21 cellular contexts compared by ENCODE assay signal in genomic region chr6:120947111-120947510, GRCh38.
A peak's percentile ranks its signal among the peaks of the same experiment; 100 is the strongest.
DNase-seq lines count a peak whose midpoint lies in the region; ATAC-seq, FAIRE-seq and TF ChIP-seq lines count a peak whose summit lies in the region.
"Had no signal": no experiment of that assay in that cellular context is flagged by ENCODE, and none has a peak within 500 bp of the region (broad histone marks: within the 10 kb centered on the region; RNA-seq: fewer than 3 reads in every experiment).

No MANE protein-coding gene starts in this region.

- TF ChIP-seq POLR2A in HepG2 (IDR thresholded peaks at IDR 0.05; ENCODE audit: insufficient read depth in 1 of 2, low read depth in 2 of 2, low read length in 2 of 2) = no peak
- no peak for TF ChIP-seq POLR2A in right lobe of liver (IDR thresholded peaks at IDR 0.05)
- TF ChIP-seq POLR2A in vagina (IDR thresholded peaks at IDR 0.05) = no peak

- H3K27me3 ChIP-seq in liver (ENCODE audit: control insufficient read depth in 4 of 4, insufficient read depth in 4 of 4, low read length in 3 of 4) = no peaks in the 10 kb centered on the region
- H3K27me3 ChIP-seq in HepG2 (ENCODE audit: control insufficient read depth in 1 of 2, insufficient read depth in 2 of 2, low read length in 2 of 2) = no peaks in the 10 kb centered on the region
- H3K27me3 ChIP-seq in right lobe of liver = no peaks in the 10 kb centered on the region
- no peaks in the 10 kb centered on the region for H3K27me3 ChIP-seq in small intestine (ENCODE audit: control insufficient read depth in 2 of 2, insufficient read depth in 2 of 2, low read length in 2 of 2)
- no peaks in the 10 kb centered on the region for H3K27me3 ChIP-seq in vagina
- H3K27me3 ChIP-seq: BLaER1 had no signal

- no peaks in the 10 kb centered on the region for H3K9me3 ChIP-seq in liver (ENCODE audit: control insufficient read depth in 4 of 4, low read length in 3 of 4)
- H3K9me3 ChIP-seq in HepG2 (ENCODE audit: low read length) = no peaks in the 10 kb centered on the region
- H3K9me3 ChIP-seq in right lobe of liver = no peaks in the 10 kb centered on the region
- H3K9me3 ChIP-seq in small intestine (ENCODE audit: control insufficient read depth, low read depth) = no peaks in the 10 kb centered on the region
- H3K9me3 ChIP-seq in vagina = no peaks in the 10 kb centered on the region
- H3K9me3 ChIP-seq: BLaER1, Caco-2 had no signal

- no peak for TF ChIP-seq EP300 in HepG2 (IDR thresholded peaks at IDR 0.05; ENCODE audit: low read depth in 2 of 2, low read length in 2 of 2)
- TF ChIP-seq EP300 in HepG2 (CRISPR knock-in tag; IDR thresholded peaks at IDR 0.05; ENCODE audit: borderline replicate concordance) = no peak

- FAIRE-seq in HepG2 (lab: Jason Lieb, UNC) = no peak
- FAIRE-seq in small intestine (lab: Jason Lieb, UNC) = peak; percentile 49
- FAIRE-seq: A204.1, GM12878 had no signal

- H3K27me3 Mint-ChIP-seq in nephron progenitor cell (ENCODE audit: low read depth, poor library complexity) = no peaks in the 10 kb centered on the region
- H3K27me3 Mint-ChIP-seq: B cell; CD4-positive, CD25-positive, alpha-beta regulatory T cell had no signal

- peaks cover 0 to 7% (median 0%) of the 10 kb centered on the region in 4 donors for H3K4me1 ChIP-seq in liver (ENCODE audit: control insufficient read depth in 4 of 4, insufficient read depth in 4 of 4, low read length in 3 of 4)
- no peaks in the 10 kb centered on the region for H3K4me1 ChIP-seq in HepG2 (ENCODE audit: insufficient read depth, low read length)
- peaks cover 0 to 11% (median 0%) of the 10 kb centered on the region in 4 donors for H3K4me1 ChIP-seq in right lobe of liver
- no peaks in the 10 kb centered on the region for H3K4me1 ChIP-seq in small intestine (ENCODE audit: control insufficient read depth in 2 of 2, insufficient read depth in 1 of 2, low read depth in 1 of 2, low read length in 1 of 2)
- no peaks in the 10 kb centered on the region for H3K4me1 ChIP-seq in vagina
- H3K4me1 ChIP-seq: BLaER1 had no signal

- intact Hi-C loops in HepG2 (cut with micrococcal nuclease; ENCODE audit: unreplicated experiment) = no loop called here
- intact Hi-C loops in right lobe of liver (cut with DNase I) = no loop called here
- intact Hi-C loops in vagina (cut with DNase I) = no loop called here

- H3K36me3 ChIP-seq in liver (ENCODE audit: control insufficient read depth in 4 of 4, insufficient read depth in 3 of 4, low read depth in 1 of 4, low read length in 3 of 4) = no peaks in the 10 kb centered on the region
- H3K36me3 ChIP-seq in HepG2 (replicated peaks in 1 of 2; ENCODE audit: control insufficient read depth in 1 of 2, insufficient read depth in 2 of 2, low read length in 2 of 2) = no peaks in the 10 kb centered on the region
- H3K36me3 ChIP-seq in right lobe of liver = no peaks in the 10 kb centered on the region
- H3K36me3 ChIP-seq in small intestine (ENCODE audit: control insufficient read depth in 2 of 2, insufficient read depth in 2 of 2, low read length in 2 of 2) = no peaks in the 10 kb centered on the region
- no peaks in the 10 kb centered on the region for H3K36me3 ChIP-seq in vagina
- H3K36me3 ChIP-seq: BLaER1 had no signal

- H3K27ac ChIP-seq in liver (ENCODE audit: low read depth in 1 of 2, low read length in 2 of 2) = no peak overlapping the region
- H3K27ac ChIP-seq in HepG2 (ENCODE audit: extremely low read length, insufficient read depth, low read length) = no peak overlapping the region
- H3K27ac ChIP-seq in right lobe of liver = peak overlapping the region in 1 of 3 donors; percentile 6
- no peak overlapping the region for H3K27ac ChIP-seq in small intestine (ENCODE audit: low read depth in 1 of 2, low read length in 1 of 2)
- H3K27ac ChIP-seq in vagina = no peak overlapping the region
- H3K27ac ChIP-seq: 22Rv1, BLaER1, C4-2B had no signal

- H3K4me3 ChIP-seq in liver (ENCODE audit: low read depth in 1 of 3, low read length in 3 of 3) = no peak overlapping the region
- H3K4me3 ChIP-seq in HepG2 (replicated peaks in 1 of 3; ENCODE audit: insufficient read depth in 1 of 3, low read depth in 2 of 3, low read length in 3 of 3) = no peak overlapping the region
- H3K4me3 ChIP-seq in right lobe of liver = no peak overlapping the region
- no peak overlapping the region for H3K4me3 ChIP-seq in small intestine (ENCODE audit: low read depth in 1 of 2, low read length in 2 of 2)
- H3K4me3 ChIP-seq in vagina = no peak overlapping the region
- H3K4me3 ChIP-seq: BLaER1, GM12878, GM23338 had no signal

- H3K4me3 Mint-ChIP-seq in nephron progenitor cell = no peak overlapping the region
- H3K4me3 Mint-ChIP-seq: B cell; CD4-positive, CD25-positive, alpha-beta regulatory T cell; CD8-positive, alpha-beta T cell; GM23338; H9 had no signal

- DNase-seq in HepG2 (ENCODE audit: low spot score) (no peak), right lobe of liver (no peak), small intestine (no peak), vagina (ENCODE audit: extremely low spot score in 2 of 2) (no peak), nephron progenitor cell (no peak)
- DNase-seq: Caco-2; CD4-positive, CD25-positive, alpha-beta regulatory T cell; CD8-positive, alpha-beta T cell; DMS79; EL; GDM1; H9 had no signal

- TF ChIP-seq RAD21 in liver (IDR thresholded peaks at IDR 0.05) (no peak), HepG2 (CRISPR knock-in tag; IDR thresholded peaks at IDR 0.05) (no peak)

- POLR2A ChIA-PET in HepG2 (lab: Yijun Ruan, JAX) = no interaction called here

- H2AFZ ChIP-seq in HepG2 (ENCODE audit: low read length) = no peak overlapping the region
- H2AFZ ChIP-seq: GM23338 had no signal

- CTCF ChIA-PET in HepG2 (lab: Yijun Ruan, JAX; ENCODE audit: low intra/inter-chr PET ratio, low total read pairs) = no interaction called here

- ATAC-seq in HepG2 = no peak
- ATAC-seq in right lobe of liver = peak; percentile 65 to 86 (median 78)
- ATAC-seq: CD8-positive, alpha-beta T cell; GM12878; GM23338; HCT116 had no signal

- no peaks in the 10 kb centered on the region for H3K4me1 Mint-ChIP-seq in nephron progenitor cell
- H3K4me1 Mint-ChIP-seq: CD4-positive, CD25-positive, alpha-beta regulatory T cell; GM23338; H9 had no signal

- H3K9me3 Mint-ChIP-seq in nephron progenitor cell = no peaks in the 10 kb centered on the region
- H3K9me3 Mint-ChIP-seq: CD8-positive, alpha-beta T cell; GM23338; H9 had no signal

- no TSS peak for BruUV-seq in HepG2 (replicated peaks; lab: Mats Ljungman, UMichigan)

- no peaks in the 10 kb centered on the region for H4K20me1 ChIP-seq in HepG2 (ENCODE audit: insufficient read depth, low read length)
- H4K20me1 ChIP-seq: BLaER1 had no signal

- H3K4me2 ChIP-seq in HepG2 (ENCODE audit: low read depth, low read length) = no peak overlapping the region
- H3K4me2 ChIP-seq: BLaER1, GM23338 had no signal

- TF ChIP-seq CTCF in liver (IDR thresholded peaks at IDR 0.05; ENCODE audit: low read depth, low read length, missing input control) = no peak
- TF ChIP-seq CTCF in HepG2 (CRISPR knock-in tag; IDR thresholded peaks at IDR 0.05) = no peak
- TF ChIP-seq CTCF in right lobe of liver (IDR thresholded peaks at IDR 0.05) = no peak
- no peak for TF ChIP-seq CTCF in vagina (IDR thresholded peaks at IDR 0.05)
- no peak for TF ChIP-seq CTCF in nephron progenitor cell (IDR thresholded peaks at IDR 0.05)

- 0% methylated on average over 1 of the region's 1 CpG for WGBS in liver
- WGBS in HepG2 (ENCODE audit: low lambda C conversion rate) = 3% methylated on average over 1 of the region's 1 CpG
- WGBS in right lobe of liver (ENCODE audit: insufficient coverage, low coverage, low lambda C conversion rate, missing lambda C conversion rate) = 0% methylated on average over 1 of the region's 1 CpG
- 0% methylated on average over 1 of the region's 1 CpG for WGBS in small intestine, 3 donors

- H3K79me2 ChIP-seq in HepG2 (ENCODE audit: insufficient read depth, low read length) = no peaks in the 10 kb centered on the region

- H3K27ac Mint-ChIP-seq in nephron progenitor cell = no peak overlapping the region
- H3K27ac Mint-ChIP-seq: B cell; CD4-positive, CD25-positive, alpha-beta regulatory T cell; CD8-positive, alpha-beta T cell; GM23338; H9 had no signal

- H3K36me3 Mint-ChIP-seq in nephron progenitor cell (ENCODE audit: low read depth) = no peaks in the 10 kb centered on the region
- H3K36me3 Mint-ChIP-seq: CD4-positive, CD25-positive, alpha-beta regulatory T cell; CD8-positive, alpha-beta T cell had no signal

- in situ Hi-C loops in HepG2 (cut with HindIII; ENCODE audit: extremely low pct_ligation_motif_present, low pct_unique_long_range_greater_than_20kb) = no loop called here

- no peak overlapping the region for H3K9ac ChIP-seq in liver (ENCODE audit: low read depth in 1 of 2, low read length in 2 of 2)
- no peak overlapping the region for H3K9ac ChIP-seq in HepG2 (ENCODE audit: insufficient read depth, low read depth, low read length)
- H3K9ac ChIP-seq: BLaER1 had no signal

TF ChIP-seq in liver, 16 proteins besides CTCF, POLR2A, EP300 and RAD21 (continues in another document):
- peak; percentile 27 for TF ChIP-seq YY1 (IDR thresholded peaks at IDR 0.05)
- TF ChIP-seq MAX (IDR thresholded peaks at IDR 0.05) = no peak

TF ChIP-seq in HepG2, 621 proteins besides CTCF, POLR2A, EP300 and RAD21 (continues in another document):
- TF ChIP-seq BCLAF1 (IDR thresholded peaks at IDR 0.05) (no peak), HMGA1 (CRISPR knock-in tag; conservative IDR thresholded peaks at IDR 0.05) (no peak), CEBPG (CRISPR knock-in tag; IDR thresholded peaks at IDR 0.05) (no peak), STAT5B (CRISPR knock-in tag; IDR thresholded peaks at IDR 0.05) (no peak)
